18 cellular contexts compared by ENCODE assay signal in the genomic region with DNA sequence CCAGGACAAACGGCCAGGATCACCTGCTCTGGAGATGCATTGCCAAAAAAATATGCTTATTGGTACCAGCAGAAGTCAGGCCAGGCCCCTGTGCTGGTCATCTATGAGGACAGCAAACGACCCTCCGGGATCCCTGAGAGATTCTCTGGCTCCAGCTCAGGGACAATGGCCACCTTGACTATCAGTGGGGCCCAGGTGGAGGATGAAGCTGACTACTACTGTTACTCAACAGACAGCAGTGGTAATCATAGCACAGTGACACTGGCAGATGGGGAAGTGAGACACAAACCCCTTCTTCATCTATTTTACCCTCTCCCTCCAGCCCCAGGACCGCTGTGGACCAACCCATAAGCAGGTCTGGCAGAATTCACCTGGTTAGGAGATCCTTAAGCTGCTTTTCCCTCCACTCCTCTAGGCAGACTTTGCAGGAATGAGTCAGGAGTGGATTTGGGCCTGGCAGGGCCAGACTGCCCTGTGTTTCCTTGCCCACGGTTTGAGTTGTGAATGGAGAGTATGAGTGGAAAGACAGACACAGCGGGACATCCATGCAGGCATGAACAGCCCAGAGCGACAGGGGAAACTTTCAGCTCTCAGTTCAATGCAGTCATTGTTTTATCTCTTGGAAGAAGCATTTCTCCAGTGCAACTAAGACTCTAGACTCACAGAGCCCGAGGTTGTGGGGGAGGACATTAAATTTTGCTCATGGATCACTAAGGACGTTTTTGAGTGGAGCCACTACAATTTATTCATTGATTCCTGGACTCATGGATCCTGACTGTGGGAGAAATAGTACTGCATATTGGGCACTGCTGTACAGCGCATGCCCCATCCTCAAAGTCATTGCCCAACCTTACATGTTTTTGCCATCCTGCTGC.
DNase-seq lines count a peak whose midpoint lies in the region; ATAC-seq and TF ChIP-seq lines count a peak whose summit lies in the region.
"Had no signal": no experiment of that assay in that cellular context is flagged by ENCODE, and none has a peak within 500 bp of the region (broad histone marks: within the 10 kb centered on the region; RNA-seq: fewer than 3 reads in every experiment).

No MANE protein-coding gene starts in this region.

- CTCF ChIA-PET in PC-9 (lab: Charles Lee), result no interaction called here

- H3K27ac Mint-ChIP-seq in central memory CD8-positive, alpha-beta T cell (ENCODE audit: low read depth), result peak overlapping the region; percentile 41
- H3K27ac Mint-ChIP-seq in stimulated activated effector memory CD8-positive, alpha-beta T cell treated with anti-CD3 and anti-CD28 coated beads, Interleukin-12 subunit alpha, Interleukin-12 subunit beta, amount 100 ng/mL, for 72 hours, result peak overlapping the region; percentile 72
- H3K27ac Mint-ChIP-seq: activated T-cell treated with anti-CD3 and anti-CD28 coated beads, Interleukin-2, amount 50 U/mL, for 24 hours; nephron had no signal

- H4K20me1 ChIP-seq in PC-9 (ENCODE audit: insufficient read depth), result no peaks in the 10 kb centered on the region

- H3K79me2 ChIP-seq in PC-9 (ENCODE audit: low read depth), result no peaks in the 10 kb centered on the region

- TF ChIP-seq CTCF in right atrium auricular region (IDR thresholded peaks at IDR 0.05), result no peak
- no peak for TF ChIP-seq CTCF in PC-9 (conservative IDR thresholded peaks at IDR 0.05)

- H3K9me3 Mint-ChIP-seq in central memory CD8-positive, alpha-beta T cell, result no peaks in the 10 kb centered on the region
- H3K9me3 Mint-ChIP-seq in stimulated activated effector memory CD8-positive, alpha-beta T cell treated with anti-CD3 and anti-CD28 coated beads, Interleukin-12 subunit alpha, Interleukin-12 subunit beta, amount 100 ng/mL, for 72 hours, result no peaks in the 10 kb centered on the region
- H3K9me3 Mint-ChIP-seq: activated T-cell treated with anti-CD3 and anti-CD28 coated beads, Interleukin-2, amount 50 U/mL, for 24 hours; nephron had no signal

- POLR2A ChIA-PET in PC-9 (lab: Charles Lee; ENCODE audit: unreplicated experiment), result no interaction called here

- peaks cover 86% of the 10 kb centered on the region for H3K4me1 Mint-ChIP-seq in central memory CD8-positive, alpha-beta T cell
- H3K4me1 Mint-ChIP-seq in stimulated activated effector memory CD8-positive, alpha-beta T cell treated with anti-CD3 and anti-CD28 coated beads, Interleukin-12 subunit alpha, Interleukin-12 subunit beta, amount 100 ng/mL, for 72 hours, result peaks cover 38% of the 10 kb centered on the region
- H3K4me1 Mint-ChIP-seq: nephron had no signal

- H3K4me2 ChIP-seq in PC-9, result no peak overlapping the region
- H3K4me2 ChIP-seq: smooth muscle cell had no signal

- H3K4me3 ChIP-seq in right atrium auricular region (no peak overlapping the region), PC-9 (no peak overlapping the region)
- H3K4me3 ChIP-seq: smooth muscle cell had no signal

- no peaks in the 10 kb centered on the region for H3K9me2 ChIP-seq in PC-9 (ENCODE audit: insufficient read depth)

- intact Hi-C loops in PC-9 (cut with micrococcal nuclease; ENCODE audit: unreplicated experiment), result no loop called here

- H2AFZ ChIP-seq in PC-9, result no peak overlapping the region

- H3K36me3 Mint-ChIP-seq in central memory CD8-positive, alpha-beta T cell (ENCODE audit: insufficient read depth), result peaks cover 3% of the 10 kb centered on the region
- H3K36me3 Mint-ChIP-seq in stimulated activated effector memory CD8-positive, alpha-beta T cell treated with anti-CD3 and anti-CD28 coated beads, Interleukin-12 subunit alpha, Interleukin-12 subunit beta, amount 100 ng/mL, for 72 hours, result no peaks in the 10 kb centered on the region

- H3K27ac ChIP-seq in right atrium auricular region (no peak overlapping the region), PC-9 (no peak overlapping the region)

- H3K27me3 ChIP-seq in right atrium auricular region, result no peaks in the 10 kb centered on the region
- peaks cover 49% of the 10 kb centered on the region for H3K27me3 ChIP-seq in PC-9 (ENCODE audit: insufficient read depth, low read depth)

- ATAC-seq in central memory CD8-positive, alpha-beta T cell (replicated peaks; ENCODE audit: extremely low read depth, poor library complexity, severe bottlenecking), result no peak
- no peak for ATAC-seq in stimulated activated effector memory CD8-positive, alpha-beta T cell treated with anti-CD3 and anti-CD28 coated beads, Interleukin-12 subunit alpha, Interleukin-12 subunit beta, amount 100 ng/mL, for 72 hours

- no TSS peak for BruUV-seq in PC-9 (replicated peaks; lab: Mats Ljungman, UMichigan)

- no peaks in the 10 kb centered on the region for H3K9me3 ChIP-seq in right atrium auricular region
- no peaks in the 10 kb centered on the region for H3K9me3 ChIP-seq in PC-9 (ENCODE audit: insufficient read depth, low read depth)

- H3K4me1 ChIP-seq in right atrium auricular region, result no peaks in the 10 kb centered on the region
- H3K4me1 ChIP-seq in PC-9 (replicated peaks; ENCODE audit: insufficient read depth), result no peaks in the 10 kb centered on the region

- DNase-seq in SIG-M5 treated with dmso at 0.1 percent for 504 hours (lab: John Stamatoyannopoulos, UW; ENCODE audit: unreplicated experiment) (peak; percentile 45), SIG-M5 (lab: John Stamatoyannopoulos, UW) (no peak), MV-4-11 (lab: John Stamatoyannopoulos, UW) (peak; percentile 63), NCI-H2196 treated with DMSO at 0.1 percent for 48 hours (lab: John Stamatoyannopoulos, UW; ENCODE audit: unreplicated experiment) (no peak), right atrium auricular region (ENCODE audit: low spot score) (no peak), PC-9 (no peak)
- no peak for DNase-seq in central memory CD8-positive, alpha-beta T cell (ENCODE audit: low spot score in 2 of 2)
- DNase-seq in stimulated activated effector memory CD8-positive, alpha-beta T cell treated with anti-CD3 and anti-CD28 coated beads, Interleukin-12 subunit alpha, Interleukin-12 subunit beta, amount 100 ng/mL, for 72 hours (ENCODE audit: low spot score in 2 of 2), result no peak
- DNase-seq: 8988T; activated naive CD4-positive, alpha-beta T cell treated with anti-CD3 and anti-CD28 coated beads, Interleukin-2, amount 50 U/mL, for 16 hours; activated T-cell treated with anti-CD3 and anti-CD28 coated beads, Interleukin-2, amount 50 U/mL, for 24 hours; DMS53; HCEC 1CT; mammary epithelial cell; NCI-H1092; stimulated activated CD4-positive, alpha-beta T cell treated with anti-CD3 and anti-CD28 coated beads, Interleukin-4, amount 100 ng/mL, for 4 hours had no signal

- no peaks in the 10 kb centered on the region for H3K27me3 Mint-ChIP-seq in central memory CD8-positive, alpha-beta T cell
- H3K27me3 Mint-ChIP-seq: activated T-cell treated with anti-CD3 and anti-CD28 coated beads, Interleukin-2, amount 50 U/mL, for 24 hours had no signal

- H3K36me3 ChIP-seq in right atrium auricular region (no peaks in the 10 kb centered on the region), PC-9 (ENCODE audit: low read depth) (no peaks in the 10 kb centered on the region)

- H3F3A ChIP-seq in PC-9 (ENCODE audit: insufficient read depth, low read depth), result no peaks in the 10 kb centered on the region

- H3K4me3 Mint-ChIP-seq in central memory CD8-positive, alpha-beta T cell, result no peak overlapping the region
- no peak overlapping the region for H3K4me3 Mint-ChIP-seq in stimulated activated effector memory CD8-positive, alpha-beta T cell treated with anti-CD3 and anti-CD28 coated beads, Interleukin-12 subunit alpha, Interleukin-12 subunit beta, amount 100 ng/mL, for 72 hours
- H3K4me3 Mint-ChIP-seq: activated T-cell treated with anti-CD3 and anti-CD28 coated beads, Interleukin-2, amount 50 U/mL, for 24 hours; nephron had no signal

Comparison
In these comparisons a context has a peak if more than half of its experiments do, and no peak if none do; other contexts are left out.
1. DNase-seq: peak in SIG-M5 treated with dmso at 0.1 percent for 504 hours (single experiment) and MV-4-11 (single experiment); none in SIG-M5 (single experiment), central memory CD8-positive, alpha-beta T cell (0 of 2), stimulated activated effector memory CD8-positive, alpha-beta T cell treated with anti-CD3 and anti-CD28 coated beads, Interleukin-12 subunit alpha, Interleukin-12 subunit beta, amount 100 ng/mL, for 72 hours (0 of 2), NCI-H2196 treated with DMSO at 0.1 percent for 48 hours (single experiment), right atrium auricular region (single experiment) and PC-9 (0 of 2).